Comparison of ENCODE assay signal across 9 cellular contexts in genomic region chr16:31427441-31428276, GRCh38. TPM values are rescaled to one million over a fixed set of nuclear protein-coding genes. Genes with fewer than 3 reads are reported as not detected.
DNase-seq lines count a peak whose midpoint lies in the region; ATAC-seq and TF ChIP-seq lines count a peak whose summit lies in the region.
"Had no signal": no experiment of that assay in that cellular context is flagged by ENCODE, and none has a peak within 500 bp of the region (broad histone marks: within the 10 kb centered on the region; RNA-seq: fewer than 3 reads in every experiment).

No MANE protein-coding gene starts in this region.

- intact Hi-C loops in activated T-helper 1 cell treated with anti-CD3 and anti-CD28 coated beads, Interleukin-12 subunit alpha, Interleukin-12 subunit beta, Interleukin-2, Interleukin-4 antibody, amounts not matched to agents 30 ng/mL and 10 ng/mL and 1 ng/mL, durations not matched to agents 14 hours and 24 hours and 36 hours (cut with micrococcal nuclease), result loop anchor here (2.0 kb wide), 1 partner anchor 31 kb away; the partner anchor contains the start of gene ARMC5
- intact Hi-C loops in posterior cingulate gyrus (cut with DNase I), result no loop called here

- TF ChIP-seq EP300 in gastroesophageal sphincter (IDR thresholded peaks at IDR 0.05) (no peak), tibial nerve (IDR thresholded peaks at IDR 0.05) (no peak)

- H3K27me3 Mint-ChIP-seq in activated T-helper 1 cell treated with anti-CD3 and anti-CD28 coated beads, Interleukin-12 subunit alpha, Interleukin-12 subunit beta, Interleukin-2, Interleukin-4 antibody, amounts not matched to agents 30 ng/mL and 10 ng/mL and 1 ng/mL, durations not matched to agents 14 hours and 24 hours and 36 hours (ENCODE audit: insufficient read depth), result peaks cover 5% of the 10 kb centered on the region
- peaks cover 43% of the 10 kb centered on the region for H3K27me3 Mint-ChIP-seq in HFFc6 (ENCODE audit: insufficient read depth)

- DNase-seq in NCI-H2171 treated with DMSO at 0.1 percent for 48 hours (lab: John Stamatoyannopoulos, UW) (peak; percentile 18), posterior cingulate gyrus (peak in 9 of 10 donors; percentile 36 to 94 (median 56)), tibial nerve (ENCODE audit: low spot score in 2 of 2) (peak in 1 of 2 donors; percentile 15), HFFc6 (no peak), SHP77 treated with DMSO at 0.1 percent for 48 hours (lab: John Stamatoyannopoulos, UW) (no peak)
- peak; percentile 47 for DNase-seq in activated T-helper 1 cell treated with anti-CD3 and anti-CD28 coated beads, Interleukin-12 subunit alpha, Interleukin-12 subunit beta, Interleukin-2, Interleukin-4 antibody, amounts not matched to agents 30 ng/mL and 10 ng/mL and 1 ng/mL, durations not matched to agents 14 hours and 24 hours and 36 hours (ENCODE audit: low spot score)

- ATAC-seq in gastroesophageal sphincter (peak; percentile 80), GM18868 (IDR thresholded peaks at IDR 0.05; ENCODE audit: unreplicated experiment) (no peak)

- H3K4me3 Mint-ChIP-seq in activated T-helper 1 cell treated with anti-CD3 and anti-CD28 coated beads, Interleukin-12 subunit alpha, Interleukin-12 subunit beta, Interleukin-2, Interleukin-4 antibody, amounts not matched to agents 30 ng/mL and 10 ng/mL and 1 ng/mL, durations not matched to agents 14 hours and 24 hours and 36 hours, result no peak overlapping the region
- H3K4me3 Mint-ChIP-seq in HFFc6, result no peak overlapping the region

- peaks cover 42% of the 10 kb centered on the region for H3K4me1 Mint-ChIP-seq in activated T-helper 1 cell treated with anti-CD3 and anti-CD28 coated beads, Interleukin-12 subunit alpha, Interleukin-12 subunit beta, Interleukin-2, Interleukin-4 antibody, amounts not matched to agents 30 ng/mL and 10 ng/mL and 1 ng/mL, durations not matched to agents 14 hours and 24 hours and 36 hours (ENCODE audit: low read depth)
- H3K4me1 Mint-ChIP-seq in HFFc6 (ENCODE audit: low read depth), result no peaks in the 10 kb centered on the region

- peaks cover 3% of the 10 kb centered on the region for H3K27me3 ChIP-seq in gastroesophageal sphincter
- no peaks in the 10 kb centered on the region for H3K27me3 ChIP-seq in tibial nerve

- TF ChIP-seq CTCF in gastroesophageal sphincter (IDR thresholded peaks at IDR 0.05) (no peak), tibial nerve (IDR thresholded peaks at IDR 0.05) (no peak), HFFc6 (IDR thresholded peaks at IDR 0.05) (no peak)

- WGBS in gastroesophageal sphincter (ENCODE audit: low coverage in 1 of 2), 2 donors, result 20 to 32% methylated on average over 2 to 10 of the region's 83 CpGs
- WGBS in tibial nerve, 2 donors, result 20 to 39% methylated on average over 38 to 53 of the region's 83 CpGs

- H3K9me3 Mint-ChIP-seq in activated T-helper 1 cell treated with anti-CD3 and anti-CD28 coated beads, Interleukin-12 subunit alpha, Interleukin-12 subunit beta, Interleukin-2, Interleukin-4 antibody, amounts not matched to agents 30 ng/mL and 10 ng/mL and 1 ng/mL, durations not matched to agents 14 hours and 24 hours and 36 hours, result peaks cover 3% of the 10 kb centered on the region
- H3K9me3 Mint-ChIP-seq in HFFc6, result peaks cover 10% of the 10 kb centered on the region; the same call in 1 of the 2 replicates

- peaks cover 2% of the 10 kb centered on the region for H3K36me3 Mint-ChIP-seq in activated T-helper 1 cell treated with anti-CD3 and anti-CD28 coated beads, Interleukin-12 subunit alpha, Interleukin-12 subunit beta, Interleukin-2, Interleukin-4 antibody, amounts not matched to agents 30 ng/mL and 10 ng/mL and 1 ng/mL, durations not matched to agents 14 hours and 24 hours and 36 hours (ENCODE audit: low read depth)
- no peaks in the 10 kb centered on the region for H3K36me3 Mint-ChIP-seq in HFFc6 (ENCODE audit: low read depth)

- no peak overlapping the region for H3K27ac Mint-ChIP-seq in activated T-helper 1 cell treated with anti-CD3 and anti-CD28 coated beads, Interleukin-12 subunit alpha, Interleukin-12 subunit beta, Interleukin-2, Interleukin-4 antibody, amounts not matched to agents 30 ng/mL and 10 ng/mL and 1 ng/mL, durations not matched to agents 14 hours and 24 hours and 36 hours
- H3K27ac Mint-ChIP-seq in HFFc6, result no peak overlapping the region

- H3K9me3 ChIP-seq in gastroesophageal sphincter (no peaks in the 10 kb centered on the region), tibial nerve (no peaks in the 10 kb centered on the region)

- peak overlapping the region; percentile 30 to 70 (median 64) for H3K27ac ChIP-seq in gastroesophageal sphincter
- H3K27ac ChIP-seq in tibial nerve, result peak overlapping the region in 1 of 4 donors; percentile 45
- H3K27ac ChIP-seq: KMS-11 had no signal

- H3K36me3 ChIP-seq in gastroesophageal sphincter (no peaks in the 10 kb centered on the region), tibial nerve (no peaks in the 10 kb centered on the region)

- H3K4me3 ChIP-seq in gastroesophageal sphincter (peak overlapping the region; percentile 37 to 54), tibial nerve (peak overlapping the region; percentile 13 to 56 (median 27))

- peaks cover 0 to 16% (median 3%) of the 10 kb centered on the region in 3 donors for H3K4me1 ChIP-seq in gastroesophageal sphincter
- H3K4me1 ChIP-seq in tibial nerve, result peaks cover 0 to 11% (median 4%) of the 10 kb centered on the region in 4 donors

- no peak for TF ChIP-seq POLR2A in gastroesophageal sphincter (IDR thresholded peaks at IDR 0.05)
- no peak for TF ChIP-seq POLR2A in tibial nerve (IDR thresholded peaks at IDR 0.05)

RNA-seq across cellular contexts. Expression of gene COX6A2, which starts 0.5 kb away (rescaled TPM):
- not detected in 2 replicates for total RNA-seq in activated T-helper 1 cell treated with anti-CD3 and anti-CD28 coated beads, Interleukin-12 subunit alpha, Interleukin-12 subunit beta, Interleukin-2, Interleukin-4 antibody, amounts not matched to agents 30 ng/mL and 10 ng/mL and 1 ng/mL, durations not matched to agents 14 hours and 24 hours and 36 hours
- total RNA-seq in gastroesophageal sphincter (not detected), tibial nerve (not detected)
- total RNA-seq in HFFc6 (2021; fragmentation: NEBNext Ultra II Directional; extraction: Animal tissue kit (Norgen Biotek cat#: 25700)), result not detected

RNA-seq across cellular contexts. Expression of gene ZNF843, which starts 14.9 kb away (rescaled TPM):
- 0.21 and 0.22 TPM in 2 replicates for total RNA-seq in activated T-helper 1 cell treated with anti-CD3 and anti-CD28 coated beads, Interleukin-12 subunit alpha, Interleukin-12 subunit beta, Interleukin-2, Interleukin-4 antibody, amounts not matched to agents 30 ng/mL and 10 ng/mL and 1 ng/mL, durations not matched to agents 14 hours and 24 hours and 36 hours
- total RNA-seq in gastroesophageal sphincter (1 to 10 TPM in 3 of 4 donors, under 1 TPM in 1; 0.62 to 1.6 (median 1.3) TPM), tibial nerve (1 to 10 TPM; 1.5 to 2.5 (median 2.1) TPM)
- under 1 TPM; 0.14 to 0.47 (median 0.23) TPM for total RNA-seq in HFFc6 (2021; fragmentation: NEBNext Ultra II Directional; extraction: Animal tissue kit (Norgen Biotek cat#: 25700))

RNA-seq across cellular contexts. Expression of gene ARMC5, which starts 31.6 kb away (rescaled TPM):
- 11.2 and 12.7 TPM in 2 replicates for total RNA-seq in activated T-helper 1 cell treated with anti-CD3 and anti-CD28 coated beads, Interleukin-12 subunit alpha, Interleukin-12 subunit beta, Interleukin-2, Interleukin-4 antibody, amounts not matched to agents 30 ng/mL and 10 ng/mL and 1 ng/mL, durations not matched to agents 14 hours and 24 hours and 36 hours
- 10 to 100 TPM in 1 of 4 donors, 1 to 10 TPM in 3; 4.7 to 14.2 (median 8.7) TPM for total RNA-seq in gastroesophageal sphincter
- 10 to 100 TPM in 1 of 4 donors, 1 to 10 TPM in 3; 6.6 to 11.6 (median 9.1) TPM for total RNA-seq in tibial nerve
- 10 to 100 TPM in 2 of 6 experiments, 1 to 10 TPM in 4; 7.6 to 11.8 (median 9.3) TPM for total RNA-seq in HFFc6 (2021; fragmentation: NEBNext Ultra II Directional; extraction: Animal tissue kit (Norgen Biotek cat#: 25700))

RNA-seq across cellular contexts. Expression of gene ITGAD, which starts 34.5 kb away (rescaled TPM):
- total RNA-seq in activated T-helper 1 cell treated with anti-CD3 and anti-CD28 coated beads, Interleukin-12 subunit alpha, Interleukin-12 subunit beta, Interleukin-2, Interleukin-4 antibody, amounts not matched to agents 30 ng/mL and 10 ng/mL and 1 ng/mL, durations not matched to agents 14 hours and 24 hours and 36 hours, result not detected in 2 replicates
- under 1 TPM in 1 of 4 donors, not detected in 3; 0.27 TPM for total RNA-seq in gastroesophageal sphincter
- under 1 TPM in 2 of 4 donors, not detected in 2; under 0.01 to 0.22 TPM for total RNA-seq in tibial nerve
- total RNA-seq in HFFc6 (2021; fragmentation: NEBNext Ultra II Directional; extraction: Animal tissue kit (Norgen Biotek cat#: 25700)), result not detected

RNA-seq across cellular contexts. Expression of gene TGFB1I1, which starts 44.3 kb away (rescaled TPM):
- total RNA-seq in activated T-helper 1 cell treated with anti-CD3 and anti-CD28 coated beads, Interleukin-12 subunit alpha, Interleukin-12 subunit beta, Interleukin-2, Interleukin-4 antibody, amounts not matched to agents 30 ng/mL and 10 ng/mL and 1 ng/mL, durations not matched to agents 14 hours and 24 hours and 36 hours, result 0.78 and 1.2 TPM in 2 replicates
- total RNA-seq in gastroesophageal sphincter (100 to 1,000 TPM; 157 to 438 (median 211) TPM), tibial nerve (10 to 100 TPM; 29.3 to 68.7 (median 53.5) TPM)
- 100 to 1,000 TPM; 163 to 209 (median 191) TPM for total RNA-seq in HFFc6 (2021; fragmentation: NEBNext Ultra II Directional; extraction: Animal tissue kit (Norgen Biotek cat#: 25700))

Comparison
In these comparisons a context has a peak if more than half of its experiments do, and no peak if none do; other contexts are left out.
1. DNase-seq: peak in NCI-H2171 treated with DMSO at 0.1 percent for 48 hours (single experiment), activated T-helper 1 cell treated with anti-CD3 and anti-CD28 coated beads, Interleukin-12 subunit alpha, Interleukin-12 subunit beta, Interleukin-2, Interleukin-4 antibody, amounts not matched to agents 30 ng/mL and 10 ng/mL and 1 ng/mL, durations not matched to agents 14 hours and 24 hours and 36 hours (single experiment) and posterior cingulate gyrus (9 of 10); none in HFFc6 (single experiment) and SHP77 treated with DMSO at 0.1 percent for 48 hours (single experiment).